In the genomic region with DNA sequence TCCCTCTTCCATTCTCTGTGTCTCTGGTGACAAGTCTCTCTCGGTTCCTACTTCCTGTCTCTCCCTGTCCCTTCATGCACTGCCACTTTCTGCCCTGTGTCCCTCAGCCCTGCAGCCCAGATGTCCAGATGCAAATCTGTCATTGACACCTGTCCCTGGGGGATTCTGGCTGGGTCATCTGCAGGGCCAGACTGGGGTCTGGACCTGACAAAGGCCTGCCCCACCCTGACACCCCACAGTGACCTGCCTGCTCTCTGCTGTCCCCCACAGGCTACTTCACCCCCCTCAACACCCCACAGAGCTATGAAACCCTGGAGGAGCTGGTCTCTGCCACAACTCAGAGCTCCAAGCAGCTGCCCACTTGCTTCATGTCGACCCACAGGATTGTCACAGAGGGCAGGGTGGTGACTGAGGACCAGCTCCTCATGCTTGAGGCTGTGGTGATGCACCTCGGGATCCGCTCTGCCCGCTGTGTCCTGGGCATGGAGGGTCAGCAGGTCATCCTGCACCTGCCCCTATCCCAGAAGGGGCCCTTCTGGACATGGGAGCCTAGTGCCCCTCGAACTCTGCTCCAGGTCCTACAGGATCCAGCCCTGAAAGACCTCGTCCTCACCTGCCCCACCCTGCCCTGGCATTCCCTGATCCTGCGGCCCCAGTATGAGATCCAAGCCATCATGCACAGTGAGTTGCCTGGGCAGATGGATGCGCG, we compare ENCODE assay signal across 1 cellular context.
A peak's percentile ranks its signal among the peaks of the same experiment; 100 is the strongest.
TF ChIP-seq lines count a peak whose summit lies in the region.

No MANE protein-coding gene starts in this region.

TF ChIP-seq in SK-N-SH treated with all-trans-retinoic acid at 6 μM for 48 hours, 23 proteins besides CTCF, POLR2A, EP300 and RAD21:
- TF ChIP-seq ZFP30 (CRISPR knock-in tag; IDR thresholded peaks at IDR 0.05) = no peak
- peak; percentile 41; the same call in 1 of the 2 replicates for TF ChIP-seq TCF4 (CRISPR knock-in tag; IDR thresholded peaks at IDR 0.05; ENCODE audit: borderline replicate concordance)
- TF ChIP-seq ZC3H10 (CRISPR knock-in tag; IDR thresholded peaks at IDR 0.05) = no peak
